ENCODE assay signal across 1 cellular context in genomic region chr1:67760030-67760821, GRCh38.
TF ChIP-seq lines count a peak whose summit lies in the region.

No MANE protein-coding gene starts in this region.

TF ChIP-seq in GM23338, 12 proteins besides CTCF, POLR2A, EP300 and RAD21 (continued from another document):
- TF ChIP-seq NANOG (IDR thresholded peaks at IDR 0.05; ENCODE audit: borderline replicate concordance) (no peak), REST (IDR thresholded peaks at IDR 0.05; ENCODE audit: unreplicated experiment) (no peak), JUNB (IDR thresholded peaks at IDR 0.05; ENCODE audit: unreplicated experiment) (no peak), EZH2 (IDR thresholded peaks at IDR 0.05; ENCODE audit: low read depth, unreplicated experiment) (no peak)
TF ChIP-seq in GM23338: peak in this region for 0.
